16 cellular contexts compared by ENCODE assay signal in genomic region chr14:72401632-72402428, GRCh38.
DNase-seq lines count a peak whose midpoint lies in the region; ATAC-seq and TF ChIP-seq lines count a peak whose summit lies in the region.
"Had no signal": no experiment of that assay in that cellular context is flagged by ENCODE, and none has a peak within 500 bp of the region (broad histone marks: within the 10 kb centered on the region; RNA-seq: fewer than 3 reads in every experiment).

No MANE protein-coding gene starts in this region.

- H3K27ac ChIP-seq in KOPT-K1 (ENCODE audit: low read depth, low read length, poor library complexity, severe bottlenecking) (peak overlapping the region; percentile 63), uterus (no peak overlapping the region)
- H3K27ac ChIP-seq: epithelial cell of prostate, upper lobe of left lung had no signal

- in situ Hi-C loops in G401 (cut with HindIII; ENCODE audit: low sequenced_read_pairs) = no loop called here

- H3K4me3 Mint-ChIP-seq in activated T-cell treated with anti-CD3 and anti-CD28 coated beads, Interleukin-2, amount 50 U/mL, for 72 hours = peak overlapping the region in 1 of 2 donors; percentile 8
- H3K4me3 Mint-ChIP-seq in activated CD4-positive, alpha-beta memory T cell treated with anti-CD3 and anti-CD28 coated beads for 36 hours = no peak overlapping the region
- peak overlapping the region in 6 of 10 donors; percentile 4 to 22 (median 16) for H3K4me3 Mint-ChIP-seq in naive thymus-derived CD8-positive, alpha-beta T cell
- H3K4me3 Mint-ChIP-seq in MCF 10A (ENCODE audit: unreplicated experiment) = no peak overlapping the region

- peaks cover 14% of the 10 kb centered on the region for H3K4me1 Mint-ChIP-seq in activated T-cell treated with anti-CD3 and anti-CD28 coated beads, Interleukin-2, amount 50 U/mL, for 72 hours (ENCODE audit: low read depth)
- peaks cover 11% of the 10 kb centered on the region for H3K4me1 Mint-ChIP-seq in activated CD4-positive, alpha-beta memory T cell treated with anti-CD3 and anti-CD28 coated beads for 36 hours (ENCODE audit: low read depth)
- peaks cover 11 to 15% (median 13%) of the 10 kb centered on the region in 4 donors for H3K4me1 Mint-ChIP-seq in naive thymus-derived CD8-positive, alpha-beta T cell
- H3K4me1 Mint-ChIP-seq in MCF 10A (ENCODE audit: insufficient read depth, unreplicated experiment) = no peaks in the 10 kb centered on the region

- no TSS peak for BruUV-seq in MCF 10A (replicated peaks; lab: Mats Ljungman, UMichigan)

- POLR2A ChIA-PET in activated CD4-positive, alpha-beta memory T cell treated with anti-CD3 and anti-CD28 coated beads for 36 hours (lab: Charles Lee) = interaction anchor here (0.6 kb wide), 1 partner anchor 407 kb away, joined by 6 read pairs; no protein-coding TSS in a partner anchor
- POLR2A ChIA-PET in naive thymus-derived CD8-positive, alpha-beta T cell (lab: Charles Lee) = no interaction called here
- POLR2A ChIA-PET in MCF 10A (lab: Yijun Ruan, JAX) = interaction anchor here (0.7 kb wide), 1 partner anchor 1235 kb away, joined by 3 read pairs; no protein-coding TSS in a partner anchor

- TF ChIP-seq CTCF in MCF 10A (IDR thresholded peaks at IDR 0.05; ENCODE audit: unreplicated experiment) = no peak
- no peak for TF ChIP-seq CTCF in uterus (IDR thresholded peaks at IDR 0.05)

- H3K27me3 Mint-ChIP-seq in activated T-cell treated with anti-CD3 and anti-CD28 coated beads, Interleukin-2, amount 50 U/mL, for 72 hours (ENCODE audit: low read depth) = peaks cover 66% of the 10 kb centered on the region
- H3K27me3 Mint-ChIP-seq in activated CD4-positive, alpha-beta memory T cell treated with anti-CD3 and anti-CD28 coated beads for 36 hours = peaks cover 20% of the 10 kb centered on the region
- H3K27me3 Mint-ChIP-seq in naive thymus-derived CD8-positive, alpha-beta T cell = peaks cover 26 to 69% (median 41%) of the 10 kb centered on the region in 5 donors
- H3K27me3 Mint-ChIP-seq in MCF 10A (ENCODE audit: insufficient read depth, unreplicated experiment) = peaks cover 88% of the 10 kb centered on the region

- no peaks in the 10 kb centered on the region for H3K9me3 ChIP-seq in KOPT-K1 (ENCODE audit: insufficient read depth, low read length, poor library complexity, severe bottlenecking)
- no peaks in the 10 kb centered on the region for H3K9me3 ChIP-seq in uterus
- H3K9me3 ChIP-seq: upper lobe of left lung had no signal

- H3K27ac Mint-ChIP-seq in activated T-cell treated with anti-CD3 and anti-CD28 coated beads, Interleukin-2, amount 50 U/mL, for 72 hours = peak overlapping the region; percentile 31
- no peak overlapping the region for H3K27ac Mint-ChIP-seq in activated CD4-positive, alpha-beta memory T cell treated with anti-CD3 and anti-CD28 coated beads for 36 hours
- H3K27ac Mint-ChIP-seq in naive thymus-derived CD8-positive, alpha-beta T cell = peak overlapping the region in 2 of 10 donors; percentile 29 to 58
- H3K27ac Mint-ChIP-seq in MCF 10A (ENCODE audit: low read depth, unreplicated experiment) = no peak overlapping the region

- H3K36me3 ChIP-seq in KOPT-K1 (ENCODE audit: insufficient read depth, low read length) (no peaks in the 10 kb centered on the region), uterus (no peaks in the 10 kb centered on the region)
- H3K36me3 ChIP-seq: upper lobe of left lung had no signal

- ATAC-seq in activated T-cell treated with anti-CD3 and anti-CD28 coated beads, Interleukin-2, amount 50 U/mL, for 72 hours (replicated peaks in 1 of 2) = peak in 1 of 2 donors; percentile 32
- ATAC-seq in naive thymus-derived CD8-positive, alpha-beta T cell = peak; percentile 62 to 80

- H3K4me1 ChIP-seq in uterus = no peaks in the 10 kb centered on the region

- peaks cover 0 to 3% of the 10 kb centered on the region in 2 donors for H3K36me3 Mint-ChIP-seq in activated T-cell treated with anti-CD3 and anti-CD28 coated beads, Interleukin-2, amount 50 U/mL, for 72 hours (ENCODE audit: insufficient read depth in 2 of 2)
- H3K36me3 Mint-ChIP-seq in activated CD4-positive, alpha-beta memory T cell treated with anti-CD3 and anti-CD28 coated beads for 36 hours = no peaks in the 10 kb centered on the region
- H3K36me3 Mint-ChIP-seq in naive thymus-derived CD8-positive, alpha-beta T cell = no peaks in the 10 kb centered on the region
- no peaks in the 10 kb centered on the region for H3K36me3 Mint-ChIP-seq in MCF 10A (ENCODE audit: insufficient read depth, unreplicated experiment)

- H3K4me3 ChIP-seq in uterus = no peak overlapping the region
- H3K4me3 ChIP-seq: upper lobe of left lung had no signal

- TF ChIP-seq POLR2A in uterus (IDR thresholded peaks at IDR 0.05) = no peak

- H3K27me3 ChIP-seq in uterus = no peaks in the 10 kb centered on the region
- H3K27me3 ChIP-seq: upper lobe of left lung had no signal

- intact Hi-C loops in activated CD4-positive, alpha-beta memory T cell treated with anti-CD3 and anti-CD28 coated beads for 36 hours (cut with micrococcal nuclease) = no loop called here
- intact Hi-C loops in MCF 10A (cut with micrococcal nuclease) (no loop called here), uterus (cut with DNase I; ENCODE audit: low total_unique reads) (no loop called here)

- H3K9me3 Mint-ChIP-seq in activated T-cell treated with anti-CD3 and anti-CD28 coated beads, Interleukin-2, amount 50 U/mL, for 72 hours = peaks cover 0 to 4% of the 10 kb centered on the region in 2 donors
- H3K9me3 Mint-ChIP-seq in activated CD4-positive, alpha-beta memory T cell treated with anti-CD3 and anti-CD28 coated beads for 36 hours = peaks cover under 1% of the 10 kb centered on the region
- H3K9me3 Mint-ChIP-seq in naive thymus-derived CD8-positive, alpha-beta T cell = peaks cover 0 to 5% (median 0%) of the 10 kb centered on the region in 9 donors
- H3K9me3 Mint-ChIP-seq in MCF 10A (ENCODE audit: unreplicated experiment) = no peaks in the 10 kb centered on the region

- peak in 1 of 2 donors; percentile 27 for DNase-seq in activated T-cell treated with anti-CD3 and anti-CD28 coated beads, Interleukin-2, amount 50 U/mL, for 72 hours
- DNase-seq in activated T-cell treated with anti-CD3 and anti-CD28 coated beads, Interleukin-2, amount 50 U/mL, for 48 hours = no peak
- DNase-seq in activated CD4-positive, alpha-beta memory T cell treated with anti-CD3 and anti-CD28 coated beads for 36 hours = peak; percentile 39
- peak in 7 of 10 donors; percentile 8 to 72 (median 42) for DNase-seq in naive thymus-derived CD8-positive, alpha-beta T cell
- no peak for DNase-seq in MCF 10A (ENCODE audit: unreplicated experiment)
- DNase-seq in G401 (ENCODE audit: low spot score) = no peak
- DNase-seq in uterus = no peak
- DNase-seq: cerebellar nuclear complex; DMS 273 treated with DMSO at 0.1 percent for 48 hours; NCI-H187; NCI-H82; SIG-M5; stimulated activated CD4-positive, alpha-beta T cell treated with anti-CD3 and anti-CD28 coated beads, Interleukin-2, amount 100 ng/mL, for 24 hours; upper lobe of left lung had no signal

- CTCF ChIA-PET in activated CD4-positive, alpha-beta memory T cell treated with anti-CD3 and anti-CD28 coated beads for 36 hours (lab: Charles Lee) = interaction anchor here (0.6 kb wide), 1 partner anchor 1281 kb away, joined by 3 read pairs; no protein-coding TSS in a partner anchor
- CTCF ChIA-PET in MCF 10A (lab: Yijun Ruan, JAX) = interaction anchor here (1.6 kb wide), 1 partner anchor 19 kb away, joined by 3 read pairs; no protein-coding TSS in a partner anchor

Comparison
In these comparisons a context has a peak if more than half of its experiments do, and no peak if none do; other contexts are left out.
1. DNase-seq: peak in activated CD4-positive, alpha-beta memory T cell treated with anti-CD3 and anti-CD28 coated beads for 36 hours (single experiment) and naive thymus-derived CD8-positive, alpha-beta T cell (7 of 10); none in activated T-cell treated with anti-CD3 and anti-CD28 coated beads, Interleukin-2, amount 50 U/mL, for 48 hours (0 of 2), MCF 10A (single experiment), G401 (single experiment) and uterus (0 of 2).
2. H3K4me3 Mint-ChIP-seq: peak in naive thymus-derived CD8-positive, alpha-beta T cell (6 of 10); none in activated CD4-positive, alpha-beta memory T cell treated with anti-CD3 and anti-CD28 coated beads for 36 hours (single experiment) and MCF 10A (single experiment).